8 cellular contexts compared by ENCODE assay signal in the genomic region with DNA sequence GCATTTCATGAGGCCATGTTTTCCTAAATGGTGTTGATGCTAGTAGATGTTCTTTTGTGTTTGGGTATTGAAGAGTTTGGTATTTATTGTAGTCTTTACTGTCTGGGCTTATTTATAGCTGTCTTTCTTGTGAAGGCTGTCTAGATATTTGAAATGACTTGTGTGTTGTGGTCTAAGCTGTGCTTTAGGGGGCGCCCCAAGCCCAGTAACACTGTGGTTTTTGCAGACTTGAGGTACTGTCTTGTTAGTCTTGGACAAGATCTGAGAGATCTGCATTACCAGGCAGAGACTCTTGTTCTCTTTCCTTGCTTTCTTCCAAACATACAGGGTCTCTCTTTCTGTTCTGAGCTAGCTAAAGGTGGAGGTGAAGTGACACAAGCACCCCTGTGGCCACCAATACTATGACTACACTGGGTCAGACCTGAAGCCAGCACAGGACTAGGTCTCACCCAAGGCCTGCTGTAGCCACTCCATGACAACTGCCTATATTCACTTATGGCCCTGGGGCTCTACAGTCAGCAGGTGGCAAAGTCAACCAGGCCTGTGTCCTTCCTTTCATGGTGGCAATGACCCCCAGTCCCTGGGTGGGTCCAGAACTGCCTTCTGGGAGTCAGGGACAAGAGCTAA.
DNase-seq lines count a peak whose midpoint lies in the region; ATAC-seq, FAIRE-seq and TF ChIP-seq lines count a peak whose summit lies in the region.

No MANE protein-coding gene starts in this region.

- peak; percentile 50 to 59 for TF ChIP-seq CTCF in Caco-2 (IDR thresholded peaks at IDR 0.05; ENCODE audit: insufficient read depth in 1 of 2, low read depth in 1 of 2, low read length in 1 of 2, severe bottlenecking in 1 of 2, unreplicated experiment in 1 of 2)

- peak; percentile 96 for ATAC-seq in GM19351 (IDR thresholded peaks at IDR 0.05; ENCODE audit: unreplicated experiment)

- peaks cover 22% of the 10 kb centered on the region for H3K4me1 Mint-ChIP-seq in Caco-2 (ENCODE audit: low read depth, unreplicated experiment)
- H3K4me1 Mint-ChIP-seq in activated CD4-positive, alpha-beta T cell treated with anti-CD3 and anti-CD28 coated beads, Interleukin-2, amount 10 ng/mL, durations not matched to agents 7 days and 5 days: no peaks in the 10 kb centered on the region

- H3K4me3 ChIP-seq in Caco-2 (ENCODE audit: low read depth, low read length): no peak overlapping the region

- intact Hi-C loops in Caco-2 (cut with micrococcal nuclease; ENCODE audit: unreplicated experiment): loop anchor here (1.0 to 5.0 kb wide), 4 partner anchors 85 to 495 kb away; no protein-coding TSS in a partner anchor

- FAIRE-seq in GM12891 (lab: Jason Lieb, UNC): no peak

- no peak for TF ChIP-seq POLR2A in GM12891 (IDR thresholded peaks at IDR 0.05; ENCODE audit: low read depth, low read length)

- no peaks in the 10 kb centered on the region for H3K9me3 ChIP-seq in Caco-2

- H3K36me3 Mint-ChIP-seq in Caco-2 (ENCODE audit: insufficient read depth, unreplicated experiment): peaks cover 6% of the 10 kb centered on the region
- no peaks in the 10 kb centered on the region for H3K36me3 Mint-ChIP-seq in activated CD4-positive, alpha-beta T cell treated with anti-CD3 and anti-CD28 coated beads, Interleukin-2, amount 10 ng/mL, durations not matched to agents 7 days and 5 days (ENCODE audit: low read depth)

- peak; percentile 54 to 62 for DNase-seq in Caco-2
- peak; percentile 38 for DNase-seq in LHCN-M2 (ENCODE audit: low read depth)
- peak; percentile 51 for DNase-seq in activated CD4-positive, alpha-beta T cell treated with anti-CD3 and anti-CD28 coated beads, Interleukin-2, amount 10 ng/mL, durations not matched to agents 7 days and 5 days
- peak; percentile 37 for DNase-seq in glomerular visceral epithelial cell (ENCODE audit: extremely low spot score)
- peak; percentile 10 for DNase-seq in stimulated activated CD8-positive, alpha-beta memory T cell treated with anti-CD3 and anti-CD28 coated beads, Interleukin-12 subunit alpha, Interleukin-12 subunit beta, amount 100 ng/mL, for 1 hour (ENCODE audit: low read depth)
- DNase-seq in middle frontal gyrus (ENCODE audit: extremely low spot score, low spot score): no peak
- no peak for DNase-seq in GM12891 (ENCODE audit: insufficient read length, low spot score)

- POLR2A ChIA-PET in Caco-2 (lab: Charles Lee): no interaction called here
- POLR2A ChIA-PET in activated CD4-positive, alpha-beta T cell treated with anti-CD3 and anti-CD28 coated beads, Interleukin-2, amount 10 ng/mL, durations not matched to agents 7 days and 5 days (lab: Charles Lee): no interaction called here

- H3K27ac Mint-ChIP-seq in Caco-2 (ENCODE audit: unreplicated experiment): peak overlapping the region; percentile 24
- H3K27ac Mint-ChIP-seq in activated CD4-positive, alpha-beta T cell treated with anti-CD3 and anti-CD28 coated beads, Interleukin-2, amount 10 ng/mL, durations not matched to agents 7 days and 5 days: no peak overlapping the region

- BruUV-seq in Caco-2 (replicated peaks; lab: Mats Ljungman, UMichigan): no TSS peak

- H3K4me1 ChIP-seq in Caco-2: peaks cover 25% of the 10 kb centered on the region

- CTCF ChIA-PET in Caco-2 (lab: Charles Lee): interaction anchor here (0.6 to 1.1 kb wide), 6 partner anchors 75 to 495 kb away, joined by 3 to 4 read pairs (median 4); no protein-coding TSS in a partner anchor
- CTCF ChIA-PET in activated CD4-positive, alpha-beta T cell treated with anti-CD3 and anti-CD28 coated beads, Interleukin-2, amount 10 ng/mL, durations not matched to agents 7 days and 5 days (lab: Charles Lee): interaction anchor here (1.0 to 1.3 kb wide), 2 partner anchors 9 to 20 kb away, joined by 3 to 4 read pairs; no protein-coding TSS in a partner anchor

- H3K27me3 Mint-ChIP-seq in Caco-2 (ENCODE audit: insufficient read depth, unreplicated experiment): no peaks in the 10 kb centered on the region
- no peaks in the 10 kb centered on the region for H3K27me3 Mint-ChIP-seq in activated CD4-positive, alpha-beta T cell treated with anti-CD3 and anti-CD28 coated beads, Interleukin-2, amount 10 ng/mL, durations not matched to agents 7 days and 5 days

- H3K36me3 ChIP-seq in Caco-2 (ENCODE audit: control insufficient read depth, insufficient read depth, low read length): no peaks in the 10 kb centered on the region; the same call in 1 of the 2 replicates

- peaks cover 9% of the 10 kb centered on the region for H3K9me3 Mint-ChIP-seq in Caco-2 (ENCODE audit: unreplicated experiment)
- H3K9me3 Mint-ChIP-seq in activated CD4-positive, alpha-beta T cell treated with anti-CD3 and anti-CD28 coated beads, Interleukin-2, amount 10 ng/mL, durations not matched to agents 7 days and 5 days: peaks cover 3% of the 10 kb centered on the region

- no peak overlapping the region for H3K4me3 Mint-ChIP-seq in Caco-2 (ENCODE audit: unreplicated experiment)
- no peak overlapping the region for H3K4me3 Mint-ChIP-seq in activated CD4-positive, alpha-beta T cell treated with anti-CD3 and anti-CD28 coated beads, Interleukin-2, amount 10 ng/mL, durations not matched to agents 7 days and 5 days

- no peaks in the 10 kb centered on the region for H3K27me3 ChIP-seq in Caco-2 (replicated peaks; ENCODE audit: control insufficient read depth, insufficient read depth, low read length)

TF ChIP-seq in GM12891, 5 proteins besides CTCF, POLR2A, EP300 and RAD21:
- TF ChIP-seq POU2F2 (IDR thresholded peaks at IDR 0.05; ENCODE audit: low read depth, low read length) (no peak), SPI1 (IDR thresholded peaks at IDR 0.05; ENCODE audit: low read depth, low read length) (no peak), POLR2AphosphoS5 (IDR thresholded peaks at IDR 0.05; ENCODE audit: low read depth, low read length) (no peak), TAF1 (IDR thresholded peaks at IDR 0.05; ENCODE audit: low read depth, low read length) (no peak)

Comparison
In these comparisons a context has a peak if more than half of its experiments do, and no peak if none do; other contexts are left out.
1. DNase-seq: peak in Caco-2 (2 of 2), LHCN-M2 (single experiment), activated CD4-positive, alpha-beta T cell treated with anti-CD3 and anti-CD28 coated beads, Interleukin-2, amount 10 ng/mL, durations not matched to agents 7 days and 5 days (single experiment), glomerular visceral epithelial cell (single experiment) and stimulated activated CD8-positive, alpha-beta memory T cell treated with anti-CD3 and anti-CD28 coated beads, Interleukin-12 subunit alpha, Interleukin-12 subunit beta, amount 100 ng/mL, for 1 hour (single experiment); none in middle frontal gyrus (single experiment) and GM12891 (single experiment).